Comparison of ENCODE assay signal across 1 cellular context in the genomic region with DNA sequence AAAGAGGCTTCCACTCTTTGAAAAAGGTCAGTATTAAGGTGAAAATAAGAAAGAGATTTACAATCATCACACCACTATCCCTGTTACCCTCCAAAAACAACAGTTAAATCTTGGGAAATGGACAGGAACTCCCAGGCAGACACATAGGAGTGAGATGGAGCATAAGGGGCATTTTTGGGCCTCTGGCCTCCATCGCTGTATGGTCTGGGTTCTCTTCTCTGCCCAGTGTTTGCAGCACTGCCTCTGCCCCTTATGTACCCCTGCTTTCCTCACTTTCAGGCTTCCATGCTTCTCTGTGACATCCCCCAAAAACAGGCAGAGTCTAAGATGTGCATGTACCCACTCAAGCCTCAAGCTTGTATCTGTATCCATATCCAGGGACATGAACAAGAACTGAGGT.
TF ChIP-seq lines count a peak whose summit lies in the region.

No MANE protein-coding gene starts in this region.

TF ChIP-seq in K562, 482 proteins besides CTCF, POLR2A, EP300 and RAD21:
- TF ChIP-seq E2F3 (CRISPR knock-in tag; IDR thresholded peaks at IDR 0.05) (0 out of 2 replicates have a peak, but pooled peaks have one; percentile 2), RFX5 (IDR thresholded peaks at IDR 0.05; ENCODE audit: low read depth, low read length) (no peak), ZBTB7A (IDR thresholded peaks at IDR 0.05; ENCODE audit: borderline replicate concordance, control insufficient read depth, low read depth, low read length) (no peak), L3MBTL2 (IDR thresholded peaks at IDR 0.05) (no peak), ZFX (CRISPR knock-in tag; IDR thresholded peaks at IDR 0.05) (peak; percentile 57; the same call in 1 of the 2 replicates), ZNF124 (CRISPR knock-in tag; IDR thresholded peaks at IDR 0.05) (no peak), OTX1 (CRISPR knock-in tag; IDR thresholded peaks at IDR 0.05) (no peak), ZNF584 (CRISPR knock-in tag; IDR thresholded peaks at IDR 0.05; ENCODE audit: low read depth) (0 out of 2 replicates have a peak, but pooled peaks have one; percentile 0), TSC22D4 (tag; IDR thresholded peaks at IDR 0.05) (0 out of 2 replicates have a peak, but pooled peaks have one; percentile 16)
- TF ChIP-seq, protein P1, sequence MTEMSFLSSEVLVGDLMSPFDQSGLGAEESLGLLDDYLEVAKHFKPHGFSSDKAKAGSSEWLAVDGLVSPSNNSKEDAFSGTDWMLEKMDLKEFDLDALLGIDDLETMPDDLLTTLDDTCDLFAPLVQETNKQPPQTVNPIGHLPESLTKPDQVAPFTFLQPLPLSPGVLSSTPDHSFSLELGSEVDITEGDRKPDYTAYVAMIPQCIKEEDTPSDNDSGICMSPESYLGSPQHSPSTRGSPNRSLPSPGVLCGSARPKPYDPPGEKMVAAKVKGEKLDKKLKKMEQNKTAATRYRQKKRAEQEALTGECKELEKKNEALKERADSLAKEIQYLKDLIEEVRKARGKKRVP (CRISPR knock-in tag; IDR thresholded peaks at IDR 0.05), result 0 out of 2 replicates have a peak, but pooled peaks have one; percentile 40
- TF ChIP-seq, protein P2, sequence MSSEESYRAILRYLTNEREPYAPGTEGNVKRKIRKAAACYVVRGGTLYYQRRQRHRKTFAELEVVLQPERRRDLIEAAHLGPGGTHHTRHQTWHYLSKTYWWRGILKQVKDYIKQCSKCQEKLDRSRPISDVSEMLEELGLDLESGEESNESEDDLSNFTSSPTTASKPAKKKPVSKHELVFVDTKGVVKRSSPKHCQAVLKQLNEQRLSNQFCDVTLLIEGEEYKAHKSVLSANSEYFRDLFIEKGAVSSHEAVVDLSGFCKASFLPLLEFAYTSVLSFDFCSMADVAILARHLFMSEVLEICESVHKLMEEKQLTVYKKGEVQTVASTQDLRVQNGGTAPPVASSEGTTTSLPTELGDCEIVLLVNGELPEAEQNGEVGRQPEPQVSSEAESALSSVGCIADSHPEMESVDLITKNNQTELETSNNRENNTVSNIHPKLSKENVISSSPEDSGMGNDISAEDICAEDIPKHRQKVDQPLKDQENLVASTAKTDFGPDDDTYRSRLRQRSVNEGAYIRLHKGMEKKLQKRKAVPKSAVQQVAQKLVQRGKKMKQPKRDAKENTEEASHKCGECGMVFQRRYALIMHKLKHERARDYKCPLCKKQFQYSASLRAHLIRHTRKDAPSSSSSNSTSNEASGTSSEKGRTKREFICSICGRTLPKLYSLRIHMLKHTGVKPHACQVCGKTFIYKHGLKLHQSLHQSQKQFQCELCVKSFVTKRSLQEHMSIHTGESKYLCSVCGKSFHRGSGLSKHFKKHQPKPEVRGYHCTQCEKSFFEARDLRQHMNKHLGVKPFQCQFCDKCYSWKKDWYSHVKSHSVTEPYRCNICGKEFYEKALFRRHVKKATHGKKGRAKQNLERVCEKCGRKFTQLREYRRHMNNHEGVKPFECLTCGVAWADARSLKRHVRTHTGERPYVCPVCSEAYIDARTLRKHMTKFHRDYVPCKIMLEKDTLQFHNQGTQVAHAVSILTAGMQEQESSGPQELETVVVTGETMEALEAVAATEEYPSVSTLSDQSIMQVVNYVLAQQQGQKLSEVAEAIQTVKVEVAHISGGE (CRISPR knock-in tag; IDR thresholded peaks at IDR 0.05), result 0 out of 6 replicates have a peak, but pooled peaks of 1 of the 3 experiments have one; percentile 26
- TF ChIP-seq, protein P3, sequence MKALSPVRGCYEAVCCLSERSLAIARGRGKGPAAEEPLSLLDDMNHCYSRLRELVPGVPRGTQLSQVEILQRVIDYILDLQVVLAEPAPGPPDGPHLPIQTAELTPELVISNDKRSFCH (CRISPR knock-in tag; IDR thresholded peaks at IDR 0.05), result no peak
- TF ChIP-seq, protein P3 (tag; IDR thresholded peaks at IDR 0.05), result 0 out of 2 replicates have a peak, but pooled peaks have one; percentile 23
- TF ChIP-seq, protein P4, sequence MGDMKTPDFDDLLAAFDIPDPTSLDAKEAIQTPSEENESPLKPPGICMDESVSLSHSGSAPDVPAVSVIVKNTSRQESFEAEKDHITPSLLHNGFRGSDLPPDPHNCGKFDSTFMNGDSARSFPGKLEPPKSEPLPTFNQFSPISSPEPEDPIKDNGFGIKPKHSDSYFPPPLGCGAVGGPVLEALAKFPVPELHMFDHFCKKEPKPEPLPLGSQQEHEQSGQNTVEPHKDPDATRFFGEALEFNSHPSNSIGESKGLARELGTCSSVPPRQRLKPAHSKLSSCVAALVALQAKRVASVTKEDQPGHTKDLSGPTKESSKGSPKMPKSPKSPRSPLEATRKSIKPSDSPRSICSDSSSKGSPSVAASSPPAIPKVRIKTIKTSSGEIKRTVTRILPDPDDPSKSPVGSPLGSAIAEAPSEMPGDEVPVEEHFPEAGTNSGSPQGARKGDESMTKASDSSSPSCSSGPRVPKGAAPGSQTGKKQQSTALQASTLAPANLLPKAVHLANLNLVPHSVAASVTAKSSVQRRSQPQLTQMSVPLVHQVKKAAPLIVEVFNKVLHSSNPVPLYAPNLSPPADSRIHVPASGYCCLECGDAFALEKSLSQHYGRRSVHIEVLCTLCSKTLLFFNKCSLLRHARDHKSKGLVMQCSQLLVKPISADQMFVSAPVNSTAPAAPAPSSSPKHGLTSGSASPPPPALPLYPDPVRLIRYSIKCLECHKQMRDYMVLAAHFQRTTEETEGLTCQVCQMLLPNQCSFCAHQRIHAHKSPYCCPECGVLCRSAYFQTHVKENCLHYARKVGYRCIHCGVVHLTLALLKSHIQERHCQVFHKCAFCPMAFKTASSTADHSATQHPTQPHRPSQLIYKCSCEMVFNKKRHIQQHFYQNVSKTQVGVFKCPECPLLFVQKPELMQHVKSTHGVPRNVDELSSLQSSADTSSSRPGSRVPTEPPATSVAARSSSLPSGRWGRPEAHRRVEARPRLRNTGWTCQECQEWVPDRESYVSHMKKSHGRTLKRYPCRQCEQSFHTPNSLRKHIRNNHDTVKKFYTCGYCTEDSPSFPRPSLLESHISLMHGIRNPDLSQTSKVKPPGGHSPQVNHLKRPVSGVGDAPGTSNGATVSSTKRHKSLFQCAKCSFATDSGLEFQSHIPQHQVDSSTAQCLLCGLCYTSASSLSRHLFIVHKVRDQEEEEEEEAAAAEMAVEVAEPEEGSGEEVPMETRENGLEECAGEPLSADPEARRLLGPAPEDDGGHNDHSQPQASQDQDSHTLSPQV (IDR thresholded peaks at IDR 0.05), result peak; percentile 21; the same call in 1 of the 2 replicates
- TF ChIP-seq, protein P5, sequence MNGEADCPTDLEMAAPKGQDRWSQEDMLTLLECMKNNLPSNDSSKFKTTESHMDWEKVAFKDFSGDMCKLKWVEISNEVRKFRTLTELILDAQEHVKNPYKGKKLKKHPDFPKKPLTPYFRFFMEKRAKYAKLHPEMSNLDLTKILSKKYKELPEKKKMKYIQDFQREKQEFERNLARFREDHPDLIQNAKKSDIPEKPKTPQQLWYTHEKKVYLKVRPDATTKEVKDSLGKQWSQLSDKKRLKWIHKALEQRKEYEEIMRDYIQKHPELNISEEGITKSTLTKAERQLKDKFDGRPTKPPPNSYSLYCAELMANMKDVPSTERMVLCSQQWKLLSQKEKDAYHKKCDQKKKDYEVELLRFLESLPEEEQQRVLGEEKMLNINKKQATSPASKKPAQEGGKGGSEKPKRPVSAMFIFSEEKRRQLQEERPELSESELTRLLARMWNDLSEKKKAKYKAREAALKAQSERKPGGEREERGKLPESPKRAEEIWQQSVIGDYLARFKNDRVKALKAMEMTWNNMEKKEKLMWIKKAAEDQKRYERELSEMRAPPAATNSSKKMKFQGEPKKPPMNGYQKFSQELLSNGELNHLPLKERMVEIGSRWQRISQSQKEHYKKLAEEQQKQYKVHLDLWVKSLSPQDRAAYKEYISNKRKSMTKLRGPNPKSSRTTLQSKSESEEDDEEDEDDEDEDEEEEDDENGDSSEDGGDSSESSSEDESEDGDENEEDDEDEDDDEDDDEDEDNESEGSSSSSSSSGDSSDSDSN (IDR thresholded peaks at IDR 0.05; ENCODE audit: borderline replicate concordance in 1 of 2, low read depth in 2 of 2, low read length in 2 of 2), result peak in 1 of 2 experiments; percentile 62; a peak in 1 of 4 replicates
- TF ChIP-seq, protein P6, sequence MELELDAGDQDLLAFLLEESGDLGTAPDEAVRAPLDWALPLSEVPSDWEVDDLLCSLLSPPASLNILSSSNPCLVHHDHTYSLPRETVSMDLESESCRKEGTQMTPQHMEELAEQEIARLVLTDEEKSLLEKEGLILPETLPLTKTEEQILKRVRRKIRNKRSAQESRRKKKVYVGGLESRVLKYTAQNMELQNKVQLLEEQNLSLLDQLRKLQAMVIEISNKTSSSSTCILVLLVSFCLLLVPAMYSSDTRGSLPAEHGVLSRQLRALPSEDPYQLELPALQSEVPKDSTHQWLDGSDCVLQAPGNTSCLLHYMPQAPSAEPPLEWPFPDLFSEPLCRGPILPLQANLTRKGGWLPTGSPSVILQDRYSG (tag; conservative IDR thresholded peaks at IDR 0.05; ENCODE audit: low read depth), result 0 out of 2 replicates have a peak, but pooled peaks have one; percentile 52
